In genomic region chr11:69362315-69362714, GRCh38 we compare ENCODE assay signal across 1 cellular context.
TF ChIP-seq lines count a peak whose summit lies in the region.

No MANE protein-coding gene starts in this region.

TF ChIP-seq in HepG2, 621 proteins besides CTCF, POLR2A, EP300 and RAD21 (continued from another document):
- TF ChIP-seq DRAP1 (CRISPR knock-in tag; IDR thresholded peaks at IDR 0.05) = no peak
